ENCODE assay signal across 1 cellular context in genomic region chr6:130204322-130204721, GRCh38.
TF ChIP-seq lines count a peak whose summit lies in the region.

No MANE protein-coding gene starts in this region.

TF ChIP-seq in K562, 482 proteins besides CTCF, POLR2A, EP300 and RAD21 (continued from another document):
- no peak for TF ChIP-seq ZNF318 (IDR thresholded peaks at IDR 0.05; ENCODE audit: borderline replicate concordance in 1 of 2, low read depth in 1 of 2)
- TF ChIP-seq CSDE1 (IDR thresholded peaks at IDR 0.05), result no peak
- TF ChIP-seq HDAC6 (IDR thresholded peaks at IDR 0.05; ENCODE audit: low read depth, low read length), result no peak
- TF ChIP-seq THRB (CRISPR knock-in tag; conservative IDR thresholded peaks at IDR 0.05), result no peak
- no peak for TF ChIP-seq RBM17 (IDR thresholded peaks at IDR 0.05; ENCODE audit: borderline replicate concordance, low read depth, low read length)
- no peak for TF ChIP-seq SIX5 (IDR thresholded peaks at IDR 0.05; ENCODE audit: borderline replicate concordance in 1 of 2, insufficient read depth in 1 of 2, low read depth in 1 of 2, low read length in 2 of 2)
- TF ChIP-seq RERE (CRISPR knock-in tag; IDR thresholded peaks at IDR 0.05; ENCODE audit: borderline replicate concordance), result no peak
- peak; percentile 69 for TF ChIP-seq SMARCA4 (IDR thresholded peaks at IDR 0.05)
- no peak for TF ChIP-seq SAFB2 (IDR thresholded peaks at IDR 0.05; ENCODE audit: borderline replicate concordance, low read depth, low read length, severe bottlenecking)
- peak; percentile 56; the same call in 1 of the 2 replicates for TF ChIP-seq TEAD4 (IDR thresholded peaks at IDR 0.05; ENCODE audit: low read length)
- TF ChIP-seq TEAD4 (CRISPR knock-in tag; IDR thresholded peaks at IDR 0.05; ENCODE audit: borderline replicate concordance), result no peak
- TF ChIP-seq CBFA2T3 (IDR thresholded peaks at IDR 0.05), result peak; percentile 83
- TF ChIP-seq RCOR1 (IDR thresholded peaks at IDR 0.05; ENCODE audit: borderline replicate concordance in 1 of 2, low read depth in 2 of 2, low read length in 2 of 2), result peak in 1 of 2 experiments; percentile 12; a peak in 1 of 4 replicates
- TF ChIP-seq POLR2AphosphoS2 (IDR thresholded peaks at IDR 0.05; ENCODE audit: low read length), result no peak
- no peak for TF ChIP-seq ZNF197 (CRISPR knock-in tag; IDR thresholded peaks at IDR 0.05; ENCODE audit: low read depth)
- no peak for TF ChIP-seq ESRRA (IDR thresholded peaks at IDR 0.05; ENCODE audit: borderline replicate concordance, low read depth)
- TF ChIP-seq ZNF57 (CRISPR knock-in tag; IDR thresholded peaks at IDR 0.05), result no peak
- TF ChIP-seq SPI1 (IDR thresholded peaks at IDR 0.05; ENCODE audit: borderline replicate concordance, low read depth, low read length), result no peak
- peak; percentile 69 for TF ChIP-seq CBFA2T2 (conservative IDR thresholded peaks at IDR 0.05)
- TF ChIP-seq DMBX1 (CRISPR knock-in tag; IDR thresholded peaks at IDR 0.05; ENCODE audit: borderline replicate concordance), result 0 out of 2 replicates have a peak, but pooled peaks have one; percentile 10
- peak; percentile 37; the same call in 1 of the 2 replicates for TF ChIP-seq MTA2 (IDR thresholded peaks at IDR 0.05; ENCODE audit: low read depth)
- no peak for TF ChIP-seq RNF219 (CRISPR knock-in tag; IDR thresholded peaks at IDR 0.05)
- TF ChIP-seq SP1 (CRISPR knock-in tag; IDR thresholded peaks at IDR 0.05), result no peak
- no peak for TF ChIP-seq CBX8 (IDR thresholded peaks at IDR 0.05; ENCODE audit: borderline replicate concordance, extremely low read depth, low read depth, low read length, poor library complexity, severe bottlenecking)
- TF ChIP-seq TCF3 (CRISPR knock-in tag; IDR thresholded peaks at IDR 0.05), result peak; percentile 83
- no peak for TF ChIP-seq NUFIP1 (IDR thresholded peaks at IDR 0.05; ENCODE audit: partially characterized antibody)
- no peak for TF ChIP-seq ATF3 (IDR thresholded peaks at IDR 0.05)
- TF ChIP-seq ATF3 (CRISPR knock-in tag; conservative IDR thresholded peaks at IDR 0.05), result no peak
- TF ChIP-seq ARID1B (IDR thresholded peaks at IDR 0.05), result peak; percentile 87
